Comparison of ENCODE assay signal across 12 cellular contexts in the genomic region with DNA sequence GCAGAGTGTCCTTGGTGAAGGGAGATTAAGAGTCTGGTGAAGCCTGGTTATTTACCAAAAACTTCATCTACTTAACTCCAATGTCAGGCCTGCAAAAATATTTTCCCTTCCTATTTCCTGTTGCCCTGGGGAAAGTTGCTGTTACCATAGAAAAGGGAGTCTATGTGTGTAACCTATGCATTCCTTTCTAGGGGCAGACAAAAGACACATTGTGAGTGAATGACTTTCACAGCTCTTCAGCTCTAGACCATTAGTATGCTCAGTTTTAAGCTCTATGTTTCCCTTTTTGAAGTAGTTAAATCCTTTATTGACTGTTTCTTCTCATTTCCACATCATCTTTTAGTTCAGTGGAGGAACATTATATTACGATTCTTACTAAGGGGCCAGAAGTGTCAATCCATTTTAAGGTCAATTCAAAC. TPM values are rescaled to one million over a fixed set of nuclear protein-coding genes. Genes with fewer than 3 reads are reported as not detected.
DNase-seq lines count a peak whose midpoint lies in the region; ATAC-seq and TF ChIP-seq lines count a peak whose summit lies in the region.
"Had no signal": no experiment of that assay in that cellular context is flagged by ENCODE, and none has a peak within 500 bp of the region (broad histone marks: within the 10 kb centered on the region; RNA-seq: fewer than 3 reads in every experiment).

No MANE protein-coding gene starts in this region.

- H3K36me3 Mint-ChIP-seq in HFFc6 (ENCODE audit: low read depth), result no peaks in the 10 kb centered on the region

- DNase-seq in HFFc6, result peak; percentile 30
- peak; percentile 75 for DNase-seq in SW480 (ENCODE audit: low spot score)
- peak; percentile 29 for DNase-seq in hepatic stellate cell (ENCODE audit: low spot score)
- DNase-seq in retinal pigment epithelial cell (ENCODE audit: low read depth), result peak; percentile 95
- no peak for DNase-seq in putamen (ENCODE audit: low spot score)
- DNase-seq in posterior vena cava (ENCODE audit: low spot score), result no peak
- DNase-seq: GF-D8; NCI-H526; stimulated activated CD4-positive, alpha-beta T cell treated with anti-CD3 and anti-CD28 coated beads, Interleukin-2, amount 100 ng/mL, for 48 hours had no signal

- no peaks in the 10 kb centered on the region for H3K27me3 Mint-ChIP-seq in HFFc6 (ENCODE audit: insufficient read depth)

- no peak overlapping the region for H3K4me3 ChIP-seq in retinal pigment epithelial cell (ENCODE audit: low read length)
- H3K4me3 ChIP-seq: thoracic aorta had no signal

- H3K4me1 Mint-ChIP-seq in HFFc6 (ENCODE audit: low read depth), result peaks cover 30% of the 10 kb centered on the region

- ATAC-seq in HG02798 (IDR thresholded peaks at IDR 0.05; ENCODE audit: poor library complexity, unreplicated experiment), result no peak

- no peaks in the 10 kb centered on the region for H3K9me3 Mint-ChIP-seq in HFFc6
- H3K9me3 Mint-ChIP-seq: activated T-helper 2 cell treated with anti-CD3 and anti-CD28 coated beads, Interferon-gamma antibody, Interleukin-2, Interleukin-4, amounts not matched to agents 10 μg/mL and 5 μg/mL and 100 μg/mL, durations not matched to agents 14 hours and 24 hours and 36 hours had no signal

- no peak overlapping the region for H3K4me3 Mint-ChIP-seq in HFFc6

- H3K27ac Mint-ChIP-seq in HFFc6, result peak overlapping the region; percentile 8; the same call in 1 of the 2 replicates
- H3K27ac Mint-ChIP-seq: activated T-helper 2 cell treated with anti-CD3 and anti-CD28 coated beads, Interferon-gamma antibody, Interleukin-2, Interleukin-4, amounts not matched to agents 10 μg/mL and 5 μg/mL and 100 μg/mL, durations not matched to agents 14 hours and 24 hours and 36 hours had no signal

- intact Hi-C loops in posterior vena cava (cut with DNase I), result no loop called here

- TF ChIP-seq CTCF in HFFc6 (IDR thresholded peaks at IDR 0.05) (no peak), retinal pigment epithelial cell (conservative IDR thresholded peaks at IDR 0.05; ENCODE audit: low read depth, low read length) (no peak)

RNA-seq across cellular contexts. Expression of a gene that starts 45.6 kb away (rescaled TPM):
- total RNA-seq in HFFc6 (2021; fragmentation: NEBNext Ultra II Directional; extraction: Animal tissue kit (Norgen Biotek cat#: 25700)), result 10 to 100 TPM; 30.2 to 52.7 (median 49.0) TPM
- 10 to 100 TPM; 59.4 to 67.2 TPM for total RNA-seq in posterior vena cava

Comparison
In these comparisons a context has a peak if more than half of its experiments do, and no peak if none do; other contexts are left out.
1. DNase-seq: peak in HFFc6 (single experiment), SW480 (single experiment), hepatic stellate cell (single experiment) and retinal pigment epithelial cell (single experiment); none in putamen (single experiment) and posterior vena cava (single experiment).